In the genomic region with DNA sequence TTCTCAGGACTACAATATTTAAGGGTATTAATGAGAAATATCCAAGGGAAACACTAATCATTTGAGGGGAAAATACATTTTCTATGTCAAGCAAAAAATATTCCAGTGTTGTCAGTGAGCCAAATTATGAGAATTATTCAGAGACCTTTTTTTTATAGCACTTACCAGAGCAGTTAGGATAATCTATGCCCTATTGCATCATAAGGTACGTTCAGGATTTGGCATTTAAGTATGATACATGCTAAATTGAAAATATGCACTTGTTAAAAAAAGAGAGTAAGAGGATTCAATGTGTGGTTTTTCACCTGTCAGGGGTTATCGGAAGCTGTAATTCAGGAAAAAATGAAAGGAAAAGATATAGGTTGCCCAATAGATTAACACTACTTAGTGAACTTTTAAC, we compare ENCODE assay signal across 29 cellular contexts. TPM values are rescaled to one million over a fixed set of nuclear protein-coding genes. Genes with fewer than 3 reads are reported as not detected.
DNase-seq lines count a peak whose midpoint lies in the region; ATAC-seq, FAIRE-seq and TF ChIP-seq lines count a peak whose summit lies in the region.
"Had no signal": no experiment of that assay in that cellular context is flagged by ENCODE, and none has a peak within 500 bp of the region (broad histone marks: within the 10 kb centered on the region; RNA-seq: fewer than 3 reads in every experiment).

No MANE protein-coding gene starts in this region.

- no peak for FAIRE-seq in HepG2 (lab: Jason Lieb, UNC)
- FAIRE-seq: A549, GM12878, GM12892, GM18507, GM19239 had no signal

- H3K27ac Mint-ChIP-seq in mesothelial cell of epicardium (peak overlapping the region; percentile 7), progenitor cell of endocrine pancreas (no peak overlapping the region)
- H3K27ac Mint-ChIP-seq in CD8-positive, alpha-beta T cell, result no peak overlapping the region
- H3K27ac Mint-ChIP-seq: B cell; CD4-positive, alpha-beta T cell; CD8-positive, alpha-beta memory T cell had no signal

- POLR2A ChIA-PET in HepG2 (lab: Yijun Ruan, JAX), result no interaction called here
- POLR2A ChIA-PET in CD8-positive, alpha-beta T cell (lab: Charles Lee), result no interaction called here

- peaks cover 5% of the 10 kb centered on the region for H3K9me3 Mint-ChIP-seq in mesothelial cell of epicardium
- H3K9me3 Mint-ChIP-seq in progenitor cell of endocrine pancreas (ENCODE audit: low read depth), result peaks cover 4% of the 10 kb centered on the region
- peaks cover 6% of the 10 kb centered on the region for H3K9me3 Mint-ChIP-seq in CD8-positive, alpha-beta T cell

- no peaks in the 10 kb centered on the region for H3K4me1 ChIP-seq in HepG2 (ENCODE audit: insufficient read depth, low read length)
- H3K4me1 ChIP-seq in right lobe of liver, result no peaks in the 10 kb centered on the region
- no peaks in the 10 kb centered on the region for H3K4me1 ChIP-seq in CD8-positive, alpha-beta T cell (ENCODE audit: insufficient read depth, low read length)
- H3K4me1 ChIP-seq: A549; BLaER1 treated with 17β-estradiol and CSF1 and Interleukin-3, amounts not matched to agents 10 nM and 100 nM had no signal

- ATAC-seq in HepG2 (no peak), right lobe of liver (no peak), GM18868 (IDR thresholded peaks at IDR 0.05; ENCODE audit: unreplicated experiment) (no peak)
- ATAC-seq in CD8-positive, alpha-beta T cell, result no peak
- ATAC-seq: A549, GM12878 had no signal

- no peak for TF ChIP-seq CTCF in HepG2 (CRISPR knock-in tag; IDR thresholded peaks at IDR 0.05)
- TF ChIP-seq CTCF in right lobe of liver (IDR thresholded peaks at IDR 0.05), result no peak
- TF ChIP-seq CTCF in mesothelial cell of epicardium (IDR thresholded peaks at IDR 0.05; ENCODE audit: unreplicated experiment), result no peak
- peak; percentile 3 for TF ChIP-seq CTCF in progenitor cell of endocrine pancreas (IDR thresholded peaks at IDR 0.05; ENCODE audit: unreplicated experiment)
- TF ChIP-seq CTCF in CD8-positive, alpha-beta T cell (IDR thresholded peaks at IDR 0.05), result no peak

- no peak overlapping the region for H3K4me3 ChIP-seq in HepG2 (replicated peaks in 1 of 3; ENCODE audit: insufficient read depth in 1 of 3, low read depth in 2 of 3, low read length in 3 of 3)
- H3K4me3 ChIP-seq in right lobe of liver, result no peak overlapping the region
- H3K4me3 ChIP-seq in CD8-positive, alpha-beta T cell (ENCODE audit: low read depth, low read length), result no peak overlapping the region
- H3K4me3 ChIP-seq: A549; BLaER1 treated with 17β-estradiol and CSF1 and Interleukin-3, amounts not matched to agents 10 nM and 100 nM; GM12878 had no signal

- TF ChIP-seq EP300 in HepG2 (IDR thresholded peaks at IDR 0.05; ENCODE audit: low read depth in 2 of 2, low read length in 2 of 2), result no peak
- TF ChIP-seq EP300 in HepG2 (CRISPR knock-in tag; IDR thresholded peaks at IDR 0.05; ENCODE audit: borderline replicate concordance), result no peak

- DNase-seq in HepG2 (ENCODE audit: low spot score) (no peak), right lobe of liver (no peak), mesothelial cell of epicardium (ENCODE audit: low spot score in 2 of 2, unreplicated experiment in 2 of 2) (no peak), progenitor cell of endocrine pancreas (ENCODE audit: low spot score, unreplicated experiment) (no peak)
- no peak for DNase-seq in CD8-positive, alpha-beta T cell
- DNase-seq: AML-193; CD4-positive, alpha-beta T cell; CD8-positive, alpha-beta memory T cell; COR-L47; DMS 273 treated with DMSO at 0.1 percent for 48 hours; DMS153; DMS53; DMS79; DND-41; EL; GDM1 had no signal

- no peaks in the 10 kb centered on the region for H3K79me2 ChIP-seq in HepG2 (ENCODE audit: insufficient read depth, low read length)

- CTCF ChIA-PET in HepG2 (lab: Yijun Ruan, JAX; ENCODE audit: low intra/inter-chr PET ratio, low total read pairs), result no interaction called here
- CTCF ChIA-PET in CD8-positive, alpha-beta T cell (lab: Charles Lee), result no interaction called here

- H3K9me3 ChIP-seq in HepG2 (ENCODE audit: low read length) (no peaks in the 10 kb centered on the region), right lobe of liver (no peaks in the 10 kb centered on the region)
- no peaks in the 10 kb centered on the region for H3K9me3 ChIP-seq in CD8-positive, alpha-beta T cell (ENCODE audit: low read length)
- H3K9me3 ChIP-seq: A549 had no signal

- 4% methylated on average over 2 of the region's 2 CpGs for WGBS in HepG2 (ENCODE audit: low lambda C conversion rate)
- 49% methylated on average over 2 of the region's 2 CpGs for WGBS in right lobe of liver (ENCODE audit: insufficient coverage, low coverage, low lambda C conversion rate, missing lambda C conversion rate)

- H3K4me3 Mint-ChIP-seq in mesothelial cell of epicardium, result no peak overlapping the region
- no peak overlapping the region for H3K4me3 Mint-ChIP-seq in progenitor cell of endocrine pancreas (ENCODE audit: low read depth)
- no peak overlapping the region for H3K4me3 Mint-ChIP-seq in CD8-positive, alpha-beta T cell
- H3K4me3 Mint-ChIP-seq: B cell; CD4-positive, alpha-beta T cell; CD8-positive, alpha-beta memory T cell had no signal

- no peak overlapping the region for H3K27ac ChIP-seq in HepG2 (ENCODE audit: extremely low read length, insufficient read depth, low read length)
- no peak overlapping the region for H3K27ac ChIP-seq in right lobe of liver
- H3K27ac ChIP-seq in CD8-positive, alpha-beta T cell (ENCODE audit: low read depth, low read length), result no peak overlapping the region
- H3K27ac ChIP-seq: 22Rv1; A549; BLaER1 treated with 17β-estradiol and CSF1 and Interleukin-3, amounts not matched to agents 10 nM and 100 nM; C4-2B had no signal

- no peaks in the 10 kb centered on the region for H3K27me3 Mint-ChIP-seq in mesothelial cell of epicardium (ENCODE audit: low read depth)
- H3K27me3 Mint-ChIP-seq in progenitor cell of endocrine pancreas, result no peaks in the 10 kb centered on the region
- H3K27me3 Mint-ChIP-seq in CD8-positive, alpha-beta T cell (ENCODE audit: low read depth), result peaks cover 2% of the 10 kb centered on the region
- H3K27me3 Mint-ChIP-seq: CD4-positive, alpha-beta T cell had no signal

- in situ Hi-C loops in HepG2 (cut with HindIII; ENCODE audit: extremely low pct_ligation_motif_present, low pct_unique_long_range_greater_than_20kb), result no loop called here

- H3K27me3 ChIP-seq in HepG2 (ENCODE audit: control insufficient read depth in 1 of 2, insufficient read depth in 2 of 2, low read length in 2 of 2) (no peaks in the 10 kb centered on the region), right lobe of liver (no peaks in the 10 kb centered on the region)
- H3K27me3 ChIP-seq in CD8-positive, alpha-beta T cell (ENCODE audit: insufficient read depth, low read length), result no peaks in the 10 kb centered on the region
- H3K27me3 ChIP-seq: BLaER1 treated with 17β-estradiol and CSF1 and Interleukin-3, amounts not matched to agents 10 nM and 100 nM had no signal

- TF ChIP-seq RAD21 in HepG2 (CRISPR knock-in tag; IDR thresholded peaks at IDR 0.05), result no peak

- peaks cover 21% of the 10 kb centered on the region for H3K4me1 Mint-ChIP-seq in mesothelial cell of epicardium
- peaks cover 23% of the 10 kb centered on the region for H3K4me1 Mint-ChIP-seq in progenitor cell of endocrine pancreas (ENCODE audit: low read depth)
- H3K4me1 Mint-ChIP-seq in CD8-positive, alpha-beta T cell (ENCODE audit: low read depth), result no peaks in the 10 kb centered on the region
- H3K4me1 Mint-ChIP-seq: B cell; CD8-positive, alpha-beta memory T cell had no signal

- no peak for TF ChIP-seq POLR2A in HepG2 (IDR thresholded peaks at IDR 0.05; ENCODE audit: insufficient read depth in 1 of 2, low read depth in 2 of 2, low read length in 2 of 2)
- TF ChIP-seq POLR2A in right lobe of liver (IDR thresholded peaks at IDR 0.05), result no peak

- H4K20me1 ChIP-seq in HepG2 (ENCODE audit: insufficient read depth, low read length), result no peaks in the 10 kb centered on the region
- H4K20me1 ChIP-seq: BLaER1 treated with 17β-estradiol and CSF1 and Interleukin-3, amounts not matched to agents 10 nM and 100 nM had no signal

- no TSS peak for BruUV-seq in HepG2 (replicated peaks; lab: Mats Ljungman, UMichigan)

- no peak overlapping the region for H3K9ac ChIP-seq in HepG2 (ENCODE audit: insufficient read depth, low read depth, low read length)
- H3K9ac ChIP-seq: BLaER1 treated with 17β-estradiol and CSF1 and Interleukin-3, amounts not matched to agents 10 nM and 100 nM had no signal

- H3K4me2 ChIP-seq in HepG2 (ENCODE audit: low read depth, low read length), result no peak overlapping the region
- H3K4me2 ChIP-seq: A549; BLaER1 treated with 17β-estradiol and CSF1 and Interleukin-3, amounts not matched to agents 10 nM and 100 nM had no signal

- no peak overlapping the region for H2AFZ ChIP-seq in HepG2 (ENCODE audit: low read length)

- intact Hi-C loops in HepG2 (cut with micrococcal nuclease; ENCODE audit: unreplicated experiment), result no loop called here
- intact Hi-C loops in right lobe of liver (cut with DNase I), result no loop called here
- intact Hi-C loops in CD8-positive, alpha-beta T cell (cut with DNase I, micrococcal nuclease), result no loop called here

- H3K36me3 Mint-ChIP-seq in mesothelial cell of epicardium (no peaks in the 10 kb centered on the region), progenitor cell of endocrine pancreas (ENCODE audit: insufficient read depth) (no peaks in the 10 kb centered on the region)
- H3K36me3 Mint-ChIP-seq in CD8-positive, alpha-beta T cell, result no peaks in the 10 kb centered on the region

- H3K36me3 ChIP-seq in HepG2 (replicated peaks in 1 of 2; ENCODE audit: control insufficient read depth in 1 of 2, insufficient read depth in 2 of 2, low read length in 2 of 2), result no peaks in the 10 kb centered on the region
- H3K36me3 ChIP-seq in right lobe of liver, result no peaks in the 10 kb centered on the region
- no peaks in the 10 kb centered on the region for H3K36me3 ChIP-seq in CD8-positive, alpha-beta T cell (ENCODE audit: insufficient read depth, low read length)
- H3K36me3 ChIP-seq: BLaER1 treated with 17β-estradiol and CSF1 and Interleukin-3, amounts not matched to agents 10 nM and 100 nM had no signal

RNA-seq across cellular contexts. Expression of a gene that starts 17.2 kb away (rescaled TPM):
- not detected in 2 replicates for total RNA-seq in HepG2 (2016; rRNA removed; fragmentation: Illumina TruSeq; extraction: Trizol)
- total RNA-seq in HepG2 (2016; cell fraction: cytosol; rRNA removed; fragmentation: Illumina TruSeq; extraction: Trizol; ENCODE audit: low read depth), result not detected in 2 replicates
- not detected in 2 replicates for total RNA-seq in HepG2 (2016; cell fraction: insoluble cytoplasmic fraction; rRNA removed; fragmentation: Illumina TruSeq; extraction: Trizol)
- not detected in 2 replicates for total RNA-seq in HepG2 (2016; cell fraction: membrane; rRNA removed; fragmentation: Illumina TruSeq; extraction: Trizol)
- not detected in 2 replicates for total RNA-seq in HepG2 (2016; cell fraction: nucleus; rRNA removed; fragmentation: Illumina TruSeq; extraction: Trizol)
- not detected in 2 replicates for polyA plus RNA-seq in HepG2 (2011; rRNA removed)
- not detected in 2 replicates for polyA plus RNA-seq in HepG2 (2011; cell fraction: cytosol; rRNA removed)
- not detected in 2 replicates for polyA plus RNA-seq in HepG2 (2011; cell fraction: nucleus; rRNA removed)
- polyA plus RNA-seq in HepG2 (2012), result not detected in 2 replicates
- not detected in 2 replicates for polyA plus RNA-seq in HepG2 (2016; cell fraction: cytosol; fragmentation: Illumina TruSeq; extraction: Trizol; ENCODE audit: low read depth)
- not detected in 2 replicates for polyA plus RNA-seq in HepG2 (2016; cell fraction: insoluble cytoplasmic fraction; fragmentation: Illumina TruSeq; extraction: Trizol; ENCODE audit: low read depth)
- polyA plus RNA-seq in HepG2 (2016; cell fraction: membrane; fragmentation: Illumina TruSeq; extraction: Trizol; ENCODE audit: low read depth), result not detected in 2 replicates
- polyA plus RNA-seq in HepG2 (2016; cell fraction: nucleus; fragmentation: Illumina TruSeq; extraction: Trizol; ENCODE audit: insufficient read depth, low read depth), result not detected in 2 replicates
- not detected in 2 replicates for polyA minus RNA-seq in HepG2 (2011; rRNA and poly(A)+ RNA removed; ENCODE audit: low replicate concordance)
- not detected in 2 replicates for polyA minus RNA-seq in HepG2 (2011; cell fraction: cytosol; rRNA and poly(A)+ RNA removed)
- polyA minus RNA-seq in HepG2 (2011; cell fraction: nucleus; rRNA and poly(A)+ RNA removed), result not detected in 2 replicates
- 1 to 10 TPM in 2 of 6 experiments, under 1 TPM in 4; 0.12 to 1.8 (median 0.75) TPM for total RNA-seq in right lobe of liver
- 163 to 179 TPM (median 166 TPM) in 3 replicates for total RNA-seq in mesothelial cell of epicardium
- 25.9 and 32.8 TPM in 2 replicates for total RNA-seq in progenitor cell of endocrine pancreas
- under 1 TPM; 0.76 to 0.81 TPM for total RNA-seq in CD8-positive, alpha-beta T cell
- total RNA-seq: A172; CD8-positive, alpha-beta memory T cell; G401; GM12878 had no signal
- polyA plus RNA-seq: A549, BJ, GM12878 had no signal
